ENCODE assay signal across 20 cellular contexts in the genomic region with DNA sequence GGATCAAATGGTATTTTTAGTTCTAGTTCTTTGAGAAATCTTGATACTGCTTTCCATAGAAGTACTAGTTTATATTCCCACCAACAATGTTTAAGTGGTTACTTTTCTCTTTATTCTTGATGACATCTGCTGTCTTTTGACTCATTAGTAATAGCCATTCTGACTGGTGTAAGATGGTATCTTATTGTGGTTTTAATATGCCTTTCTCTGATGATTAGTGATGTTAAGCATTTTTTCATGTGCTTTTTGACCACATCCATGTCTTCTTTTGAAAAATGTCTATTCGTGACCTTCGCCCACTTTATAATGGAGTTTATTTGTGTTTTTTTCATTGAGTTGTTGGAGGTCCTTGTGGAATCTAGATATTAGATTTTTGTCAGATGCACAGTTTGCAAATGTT.
A peak's percentile ranks its signal among the peaks of the same experiment; 100 is the strongest.
DNase-seq lines count a peak whose midpoint lies in the region; FAIRE-seq and TF ChIP-seq lines count a peak whose summit lies in the region.
"Had no signal": no experiment of that assay in that cellular context is flagged by ENCODE, and none has a peak within 500 bp of the region (broad histone marks: within the 10 kb centered on the region; RNA-seq: fewer than 3 reads in every experiment).

No MANE protein-coding gene starts in this region.

- no peaks in the 10 kb centered on the region for H3K27me3 Mint-ChIP-seq in astrocyte (ENCODE audit: low read depth, unreplicated experiment)
- H3K27me3 Mint-ChIP-seq: CD4-positive, alpha-beta T cell had no signal

- no peak overlapping the region for H3K4me3 Mint-ChIP-seq in astrocyte (ENCODE audit: unreplicated experiment)
- H3K4me3 Mint-ChIP-seq: CD4-positive, alpha-beta T cell; H9 had no signal

- H3K4me1 ChIP-seq in astrocyte (ENCODE audit: insufficient read depth, low read length) = no peaks in the 10 kb centered on the region
- H3K4me1 ChIP-seq: Caco-2 had no signal

- H2AFZ ChIP-seq in astrocyte (ENCODE audit: low read depth, low read length) = no peak overlapping the region

- no peaks in the 10 kb centered on the region for H3K36me3 ChIP-seq in astrocyte (ENCODE audit: insufficient read depth, low read length)

- no peak overlapping the region for H3K4me2 ChIP-seq in astrocyte (ENCODE audit: low read length)

- FAIRE-seq in astrocyte (lab: Jason Lieb, UNC) = no peak
- FAIRE-seq: A204.1, D721Med, K562 had no signal

- no peaks in the 10 kb centered on the region for H3K36me3 Mint-ChIP-seq in astrocyte (ENCODE audit: low read depth, unreplicated experiment)

- DNase-seq in EL = peak; percentile 47
- peak; percentile 2 for DNase-seq in RPMI7951 (ENCODE audit: low read depth)
- DNase-seq in astrocyte (ENCODE audit: low read depth) = peak; percentile 2
- DNase-seq in iris pigment epithelial cell (ENCODE audit: low read depth) = peak; percentile 29
- DNase-seq in stimulated activated CD8-positive, alpha-beta memory T cell treated with anti-CD3 and anti-CD28 coated beads, Interleukin-4, amount 100 ng/mL, for 48 hours = no peak
- no peak for DNase-seq in HuH-7.5 (ENCODE audit: low spot score)
- no peak for DNase-seq in T-helper 9 cell
- DNase-seq: ACHN; AML-193; Caco-2; CD4-positive, alpha-beta T cell; GF-D8; GOT3; H9; IMR-90 had no signal

- H3K9ac ChIP-seq in astrocyte (ENCODE audit: low read length) = no peak overlapping the region

- H3K9me3 Mint-ChIP-seq in astrocyte (ENCODE audit: unreplicated experiment) = no peaks in the 10 kb centered on the region
- H3K9me3 Mint-ChIP-seq: CD4-positive, alpha-beta T cell; H9 had no signal

- no peak for TF ChIP-seq CTCF in astrocyte (IDR thresholded peaks at IDR 0.05; ENCODE audit: insufficient read depth, low read depth, low read length)

- H3K9me3 ChIP-seq in astrocyte (ENCODE audit: insufficient read depth, low read depth, low read length) = no peaks in the 10 kb centered on the region
- H3K9me3 ChIP-seq: Caco-2 had no signal

- H3K79me2 ChIP-seq in astrocyte (ENCODE audit: insufficient read depth, low read length) = no peaks in the 10 kb centered on the region

- H4K20me1 ChIP-seq in astrocyte (ENCODE audit: insufficient read depth, low read length) = no peaks in the 10 kb centered on the region

- no peak overlapping the region for H3K27ac ChIP-seq in astrocyte (ENCODE audit: low read depth, low read length)
- H3K27ac ChIP-seq: C4-2B, HL-60 had no signal

- H3K4me1 Mint-ChIP-seq in astrocyte (ENCODE audit: low read depth, unreplicated experiment) = no peaks in the 10 kb centered on the region
- H3K4me1 Mint-ChIP-seq: H9 had no signal

- H3K27me3 ChIP-seq in astrocyte (ENCODE audit: insufficient read depth, low read length) = no peaks in the 10 kb centered on the region

- H3K4me3 ChIP-seq in astrocyte (ENCODE audit: insufficient read depth, low read depth, low read length) = no peak overlapping the region
- H3K4me3 ChIP-seq: K562 had no signal

- H3K27ac Mint-ChIP-seq in astrocyte (ENCODE audit: unreplicated experiment) = no peak overlapping the region
- H3K27ac Mint-ChIP-seq: CD4-positive, alpha-beta T cell; H9 had no signal

Comparison
In these comparisons a context has a peak if more than half of its experiments do, and no peak if none do; other contexts are left out.
1. DNase-seq: peak in EL (single experiment), RPMI7951 (single experiment), astrocyte (single experiment) and iris pigment epithelial cell (single experiment); none in stimulated activated CD8-positive, alpha-beta memory T cell treated with anti-CD3 and anti-CD28 coated beads, Interleukin-4, amount 100 ng/mL, for 48 hours (single experiment), HuH-7.5 (single experiment) and T-helper 9 cell (single experiment).